ENCODE assay signal across 30 cellular contexts in genomic region chr1:159778266-159778665, GRCh38. TPM values are rescaled to one million over a fixed set of nuclear protein-coding genes. Genes with fewer than 3 reads are reported as not detected.
DNase-seq lines count a peak whose midpoint lies in the region; ATAC-seq, FAIRE-seq and TF ChIP-seq lines count a peak whose summit lies in the region.
"Had no signal": no experiment of that assay in that cellular context is flagged by ENCODE, and none has a peak within 500 bp of the region (broad histone marks: within the 10 kb centered on the region; RNA-seq: fewer than 3 reads in every experiment).

No MANE protein-coding gene starts in this region.

- FAIRE-seq in endothelial cell of umbilical vein (lab: Jason Lieb, UNC) = peak; percentile 69
- FAIRE-seq: GM18507 had no signal

- no peaks in the 10 kb centered on the region for H3K36me3 Mint-ChIP-seq in activated naive CD4-positive, alpha-beta T cell treated with anti-CD3 and anti-CD28 coated beads, Interleukin-2, amount 50 U/mL, for 24 hours
- H3K36me3 Mint-ChIP-seq in activated naive CD4-positive, alpha-beta T cell treated with anti-CD3 and anti-CD28 coated beads, Interleukin-2, amount 50 U/mL, for 72 hours = no peaks in the 10 kb centered on the region
- H3K36me3 Mint-ChIP-seq: CD4-positive, CD25-positive, alpha-beta regulatory T cell had no signal

- peaks cover 68% of the 10 kb centered on the region for H3K4me1 ChIP-seq in endothelial cell of umbilical vein (ENCODE audit: control insufficient read depth, extremely low read depth, insufficient read depth, low read length)
- H3K4me1 ChIP-seq in skeletal muscle tissue (ENCODE audit: control insufficient read depth in 3 of 3, insufficient read depth in 3 of 3, low read length in 3 of 3) = peaks cover 9 to 16% (median 15%) of the 10 kb centered on the region in 3 donors
- peaks cover 4% of the 10 kb centered on the region; the same call in 1 of the 2 replicates for H3K4me1 ChIP-seq in PC-9 (replicated peaks; ENCODE audit: insufficient read depth)
- no peaks in the 10 kb centered on the region for H3K4me1 ChIP-seq in A673 (ENCODE audit: insufficient read depth, low read length, poor library complexity, severe bottlenecking)
- H3K4me1 ChIP-seq: BLaER1 had no signal

- no peaks in the 10 kb centered on the region for H3K9me3 Mint-ChIP-seq in activated naive CD4-positive, alpha-beta T cell treated with anti-CD3 and anti-CD28 coated beads, Interleukin-2, amount 50 U/mL, for 24 hours
- no peaks in the 10 kb centered on the region for H3K9me3 Mint-ChIP-seq in activated naive CD4-positive, alpha-beta T cell treated with anti-CD3 and anti-CD28 coated beads, Interleukin-2, amount 50 U/mL, for 72 hours
- H3K9me3 Mint-ChIP-seq: CD4-positive, CD25-positive, alpha-beta regulatory T cell; HFFc6 had no signal

- H4K20me1 ChIP-seq in endothelial cell of umbilical vein (replicated peaks; ENCODE audit: control insufficient read depth, extremely low read depth, insufficient read depth, low read length) (no peaks in the 10 kb centered on the region), PC-9 (ENCODE audit: insufficient read depth) (no peaks in the 10 kb centered on the region)
- H4K20me1 ChIP-seq: BLaER1 had no signal

- H3K9me3 ChIP-seq in endothelial cell of umbilical vein (replicated peaks; ENCODE audit: control insufficient read depth, insufficient read depth, low read length) = no peaks in the 10 kb centered on the region
- no peaks in the 10 kb centered on the region for H3K9me3 ChIP-seq in skeletal muscle tissue (ENCODE audit: control insufficient read depth in 3 of 3, low read length in 3 of 3)
- H3K9me3 ChIP-seq in PC-9 (ENCODE audit: insufficient read depth, low read depth) = no peaks in the 10 kb centered on the region
- no peaks in the 10 kb centered on the region for H3K9me3 ChIP-seq in A673 (ENCODE audit: low read depth, low read length, poor library complexity, severe bottlenecking)
- H3K9me3 ChIP-seq: HAP-1, SJSA1 had no signal

- H3K4me1 Mint-ChIP-seq in activated naive CD4-positive, alpha-beta T cell treated with anti-CD3 and anti-CD28 coated beads, Interleukin-2, amount 50 U/mL, for 24 hours = peaks cover 27% of the 10 kb centered on the region

- H2AFZ ChIP-seq in endothelial cell of umbilical vein (ENCODE audit: low read depth, low read length) (no peak overlapping the region), PC-9 (no peak overlapping the region)

- no peaks in the 10 kb centered on the region for H3K9me1 ChIP-seq in endothelial cell of umbilical vein (replicated peaks; ENCODE audit: control insufficient read depth, extremely low read depth, insufficient read depth, low read length)

- peaks cover 11% of the 10 kb centered on the region for H3K79me2 ChIP-seq in endothelial cell of umbilical vein (ENCODE audit: control insufficient read depth, insufficient read depth, low read length)
- peaks cover 4% of the 10 kb centered on the region; the same call in 1 of the 2 replicates for H3K79me2 ChIP-seq in PC-9 (ENCODE audit: low read depth)

- H3K36me3 ChIP-seq in endothelial cell of umbilical vein (ENCODE audit: control insufficient read depth in 2 of 2, extremely low read depth in 1 of 2, insufficient read depth in 2 of 2, low read length in 2 of 2) (peaks cover 0 to 4% of the 10 kb centered on the region in 2 experiments), skeletal muscle tissue (ENCODE audit: control insufficient read depth in 3 of 3, insufficient read depth in 3 of 3, low read length in 3 of 3) (no peaks in the 10 kb centered on the region), PC-9 (ENCODE audit: low read depth) (no peaks in the 10 kb centered on the region), A673 (ENCODE audit: insufficient read depth, low read length, poor library complexity, severe bottlenecking) (no peaks in the 10 kb centered on the region)
- H3K36me3 ChIP-seq: BLaER1, HAP-1, MG63, SJSA1 had no signal

- POLR2A ChIA-PET in endothelial cell of umbilical vein (lab: Charles Lee) = no interaction called here
- POLR2A ChIA-PET in PC-9 (lab: Charles Lee; ENCODE audit: unreplicated experiment) = no interaction called here
- POLR2A ChIA-PET in A673 (lab: Charles Lee; ENCODE audit: low non-redundant PET) = no interaction called here

- BruUV-seq in endothelial cell of umbilical vein (replicated peaks; lab: Mats Ljungman, UMichigan) (no TSS peak), PC-9 (replicated peaks; lab: Mats Ljungman, UMichigan) (no TSS peak), A673 (replicated peaks; lab: Mats Ljungman, UMichigan) (no TSS peak)

- H3K4me3 ChIP-seq in endothelial cell of umbilical vein (replicated peaks in 1 of 3; ENCODE audit: insufficient read depth in 1 of 3, low read depth in 1 of 3, low read length in 3 of 3) (no peak overlapping the region), skeletal muscle tissue (ENCODE audit: low read length in 3 of 3) (no peak overlapping the region), PC-9 (no peak overlapping the region), A673 (ENCODE audit: low read depth, low read length, poor library complexity, severe bottlenecking) (no peak overlapping the region)
- H3K4me3 ChIP-seq: BLaER1, HAP-1, MG63, SJSA1 had no signal

- no peak for TF ChIP-seq POLR2A in endothelial cell of umbilical vein (IDR thresholded peaks at IDR 0.05; ENCODE audit: low read depth, low read length)

- no peak overlapping the region for H3K9ac ChIP-seq in endothelial cell of umbilical vein (replicated peaks; ENCODE audit: extremely low read depth, insufficient read depth, low read length)
- H3K9ac ChIP-seq in skeletal muscle tissue (ENCODE audit: low read depth in 1 of 3, low read length in 3 of 3) = no peak overlapping the region
- H3K9ac ChIP-seq: BLaER1 had no signal

- intact Hi-C loops in endothelial cell of umbilical vein (cut with micrococcal nuclease) (loop anchor here (2.0 to 5.0 kb wide), 3 partner anchors 286 to 567 kb away; no protein-coding TSS in a partner anchor), PC-9 (cut with micrococcal nuclease; ENCODE audit: unreplicated experiment) (no loop called here), A673 (cut with micrococcal nuclease; ENCODE audit: unreplicated experiment) (no loop called here)

- ATAC-seq in activated naive CD4-positive, alpha-beta T cell treated with anti-CD3 and anti-CD28 coated beads, Interleukin-2, amount 50 U/mL, for 72 hours = no peak
- ATAC-seq: PC-3 had no signal

- H3K9me2 ChIP-seq in PC-9 (ENCODE audit: insufficient read depth) = no peaks in the 10 kb centered on the region

- no peak overlapping the region for H3K4me3 Mint-ChIP-seq in activated naive CD4-positive, alpha-beta T cell treated with anti-CD3 and anti-CD28 coated beads, Interleukin-2, amount 50 U/mL, for 24 hours
- H3K4me3 Mint-ChIP-seq: HFFc6 had no signal

- H3K27ac ChIP-seq in endothelial cell of umbilical vein (ENCODE audit: insufficient read depth, low read depth, low read length) (peak overlapping the region; percentile 92), skeletal muscle tissue (ENCODE audit: low read depth, low read length) (peak overlapping the region; percentile 51), PC-9 (no peak overlapping the region), A673 (ENCODE audit: low read depth, low read length, poor library complexity, severe bottlenecking) (no peak overlapping the region)
- H3K27ac ChIP-seq: 22Rv1, BLaER1, SJSA1 had no signal

- dilution Hi-C loops in endothelial cell of umbilical vein (cut with MboI; ENCODE audit: extremely low pct_ligation_motif_present, low sequenced_read_pairs) = loop anchor here (25.0 kb wide), 1 partner anchor 291 kb away; no protein-coding TSS in a partner anchor

- H3K4me2 ChIP-seq in endothelial cell of umbilical vein (ENCODE audit: insufficient read depth, low read length) (peak overlapping the region; percentile 26), PC-9 (no peak overlapping the region)
- H3K4me2 ChIP-seq: BLaER1 had no signal

- DNase-seq in activated naive CD4-positive, alpha-beta T cell treated with anti-CD3 and anti-CD28 coated beads, Interleukin-2, amount 50 U/mL, for 72 hours (ENCODE audit: low spot score in 2 of 2) = no peak
- DNase-seq in astrocyte of the hippocampus (ENCODE audit: low read depth, low spot score) = peak; percentile 5
- DNase-seq in endothelial cell of umbilical vein (ENCODE audit: low read depth, low spot score) = peak; percentile 54
- DNase-seq in PC-9 = no peak
- no peak for DNase-seq in NCI-H446 treated with DMSO at 0.1 percent for 48 hours (lab: John Stamatoyannopoulos, UW)
- DNase-seq in A673 (ENCODE audit: low spot score) = no peak
- DNase-seq: CD4-positive, CD25-positive, alpha-beta regulatory T cell; DMS153; DND-41; GOT3; HFFc6; KBM-7; MG63; NCI-H1105 treated with DMSO at 0.1 percent for 48 hours; NCI-H146; NCI-H2029; NCI-H446; NCI-H526; NK-92 treated with Interleukin-12 subunit alpha and Interleukin-12 subunit beta, amount 100 ng/mL, for 24 hours; PC-3; Right ventricle myocardium superior had no signal

- H3K27ac Mint-ChIP-seq in activated naive CD4-positive, alpha-beta T cell treated with anti-CD3 and anti-CD28 coated beads, Interleukin-2, amount 50 U/mL, for 24 hours = peak overlapping the region; percentile 37
- H3K27ac Mint-ChIP-seq in activated naive CD4-positive, alpha-beta T cell treated with anti-CD3 and anti-CD28 coated beads, Interleukin-2, amount 50 U/mL, for 72 hours = no peak overlapping the region
- H3K27ac Mint-ChIP-seq: HFFc6 had no signal

- H3F3A ChIP-seq in PC-9 (ENCODE audit: insufficient read depth, low read depth) = no peaks in the 10 kb centered on the region

- CTCF ChIA-PET in endothelial cell of umbilical vein (lab: Charles Lee) = interaction anchor here (0.7 to 4.0 kb wide), 11 partner anchors 12 to 618 kb away, joined by 3 to 61 read pairs (median 7); no protein-coding TSS in a partner anchor
- CTCF ChIA-PET in PC-9 (lab: Charles Lee) = interaction anchor here (1.2 kb wide), 1 partner anchor 21 kb away, joined by 3 read pairs; no protein-coding TSS in a partner anchor
- CTCF ChIA-PET in A673 (lab: Charles Lee) = no interaction called here

- no peaks in the 10 kb centered on the region for H3K27me3 Mint-ChIP-seq in activated naive CD4-positive, alpha-beta T cell treated with anti-CD3 and anti-CD28 coated beads, Interleukin-2, amount 50 U/mL, for 24 hours

- TF ChIP-seq CTCF in endothelial cell of umbilical vein (IDR thresholded peaks at IDR 0.05; ENCODE audit: extremely low read depth in 1 of 2, insufficient read depth in 1 of 2, low read depth in 1 of 2, low read length in 2 of 2) = no peak
- no peak for TF ChIP-seq CTCF in PC-9 (conservative IDR thresholded peaks at IDR 0.05)
- no peak for TF ChIP-seq CTCF in A673 (conservative IDR thresholded peaks at IDR 0.05; ENCODE audit: low read depth, low read length)

- H3K27me3 ChIP-seq in endothelial cell of umbilical vein (ENCODE audit: control insufficient read depth in 2 of 2, insufficient read depth in 2 of 2, low read length in 2 of 2) (no peaks in the 10 kb centered on the region), skeletal muscle tissue (ENCODE audit: control insufficient read depth in 3 of 3, insufficient read depth in 3 of 3, low read length in 3 of 3) (no peaks in the 10 kb centered on the region), PC-9 (ENCODE audit: insufficient read depth, low read depth) (no peaks in the 10 kb centered on the region), A673 (replicated peaks; ENCODE audit: insufficient read depth, low read depth, low read length, poor library complexity) (no peaks in the 10 kb centered on the region)
- H3K27me3 ChIP-seq: BLaER1, MG63, SJSA1 had no signal

RNA-seq across cellular contexts. Expression of gene DUSP23, which starts 2.5 kb away (rescaled TPM):
- total RNA-seq in activated naive CD4-positive, alpha-beta T cell treated with anti-CD3 and anti-CD28 coated beads, Interleukin-2, amount 50 U/mL, for 72 hours = 10 to 100 TPM; 16.8 to 24.4 TPM
- total RNA-seq in endothelial cell of umbilical vein (82.5 and 126 TPM in 2 replicates), skeletal muscle tissue (7.3 TPM), PC-9 (2021) (33.1 and 50.4 TPM in 2 replicates), A673 (2021) (27.9 and 31.0 TPM in 2 replicates)
- polyA plus RNA-seq in endothelial cell of umbilical vein = 197 and 295 TPM in 2 replicates
- 167 and 177 TPM in 2 replicates for polyA plus RNA-seq in endothelial cell of umbilical vein (2011; cell fraction: cytosol; rRNA removed)
- polyA plus RNA-seq in endothelial cell of umbilical vein (2011; cell fraction: nucleus; rRNA removed) = 62.9 and 68.0 TPM in 2 replicates
- polyA plus RNA-seq in endothelial cell of umbilical vein (2012) = 120 and 130 TPM in 2 replicates
- 37.7 and 46.3 TPM in 2 replicates for polyA minus RNA-seq in endothelial cell of umbilical vein
- not detected for polyA minus RNA-seq in endothelial cell of umbilical vein (2011; cell fraction: cytosol; rRNA and poly(A)+ RNA removed)
- polyA minus RNA-seq in endothelial cell of umbilical vein (2011; cell fraction: nucleus; rRNA and poly(A)+ RNA removed) = 11.5 and 14.8 TPM in 2 replicates

RNA-seq across cellular contexts. Expression of gene FCRL6, which starts 23.9 kb away (rescaled TPM):
- not detected for total RNA-seq in activated naive CD4-positive, alpha-beta T cell treated with anti-CD3 and anti-CD28 coated beads, Interleukin-2, amount 50 U/mL, for 72 hours
- total RNA-seq in endothelial cell of umbilical vein (not detected in 2 replicates), skeletal muscle tissue (not detected), PC-9 (2021) (not detected in 2 replicates), A673 (2021) (0.15 TPM in 1 of 2 replicates, not detected in the other)
- 0.06 and 0.25 TPM in 2 replicates for polyA plus RNA-seq in endothelial cell of umbilical vein
- 0.11 TPM in 1 of 2 replicates, not detected in the other for polyA plus RNA-seq in endothelial cell of umbilical vein (2011; cell fraction: cytosol; rRNA removed)
- polyA plus RNA-seq in endothelial cell of umbilical vein (2011; cell fraction: nucleus; rRNA removed) = 0.71 and 0.95 TPM in 2 replicates
- 0.27 TPM in 1 of 2 replicates, not detected in the other for polyA plus RNA-seq in endothelial cell of umbilical vein (2012)
- polyA minus RNA-seq in endothelial cell of umbilical vein = not detected in 2 replicates
- polyA minus RNA-seq in endothelial cell of umbilical vein (2011; cell fraction: cytosol; rRNA and poly(A)+ RNA removed) = not detected
- polyA minus RNA-seq in endothelial cell of umbilical vein (2011; cell fraction: nucleus; rRNA and poly(A)+ RNA removed) = not detected in 2 replicates
- total RNA-seq: CD4-positive, CD25-positive, alpha-beta regulatory T cell; HFFc6; LHCN-M2; PC-3; RPMI7951; SJSA1 had no signal

RNA-seq across cellular contexts. Expression of gene SLAMF8, which starts 48.4 kb away (rescaled TPM):
- total RNA-seq in activated naive CD4-positive, alpha-beta T cell treated with anti-CD3 and anti-CD28 coated beads, Interleukin-2, amount 50 U/mL, for 72 hours = under 1 TPM in 1 of 2 donors, not detected in 1; 0.21 TPM
- total RNA-seq in endothelial cell of umbilical vein (not detected in 2 replicates), skeletal muscle tissue (1.6 TPM), PC-9 (2021) (not detected in 2 replicates), A673 (2021) (not detected in 2 replicates)
- polyA plus RNA-seq in endothelial cell of umbilical vein = not detected in 2 replicates
- polyA plus RNA-seq in endothelial cell of umbilical vein (2011; cell fraction: cytosol; rRNA removed) = not detected in 2 replicates
- polyA plus RNA-seq in endothelial cell of umbilical vein (2011; cell fraction: nucleus; rRNA removed) = not detected in 2 replicates
- polyA plus RNA-seq in endothelial cell of umbilical vein (2012) = not detected in 2 replicates
- not detected in 2 replicates for polyA minus RNA-seq in endothelial cell of umbilical vein
- not detected for polyA minus RNA-seq in endothelial cell of umbilical vein (2011; cell fraction: cytosol; rRNA and poly(A)+ RNA removed)
- polyA minus RNA-seq in endothelial cell of umbilical vein (2011; cell fraction: nucleus; rRNA and poly(A)+ RNA removed) = not detected in 2 replicates
- total RNA-seq: CD4-positive, CD25-positive, alpha-beta regulatory T cell; LHCN-M2; PC-3; SJSA1 had no signal

Comparison
In these comparisons a context has a peak if more than half of its experiments do, and no peak if none do; other contexts are left out.
1. DNase-seq: peak in astrocyte of the hippocampus (single experiment) and endothelial cell of umbilical vein (single experiment); none in activated naive CD4-positive, alpha-beta T cell treated with anti-CD3 and anti-CD28 coated beads, Interleukin-2, amount 50 U/mL, for 72 hours (0 of 2), PC-9 (0 of 2), NCI-H446 treated with DMSO at 0.1 percent for 48 hours (single experiment) and A673 (single experiment).
2. H3K27ac ChIP-seq: peak in endothelial cell of umbilical vein (single experiment) and skeletal muscle tissue (single experiment); none in PC-9 (single experiment) and A673 (single experiment).